8 cellular contexts compared by ENCODE assay signal in the genomic region with DNA sequence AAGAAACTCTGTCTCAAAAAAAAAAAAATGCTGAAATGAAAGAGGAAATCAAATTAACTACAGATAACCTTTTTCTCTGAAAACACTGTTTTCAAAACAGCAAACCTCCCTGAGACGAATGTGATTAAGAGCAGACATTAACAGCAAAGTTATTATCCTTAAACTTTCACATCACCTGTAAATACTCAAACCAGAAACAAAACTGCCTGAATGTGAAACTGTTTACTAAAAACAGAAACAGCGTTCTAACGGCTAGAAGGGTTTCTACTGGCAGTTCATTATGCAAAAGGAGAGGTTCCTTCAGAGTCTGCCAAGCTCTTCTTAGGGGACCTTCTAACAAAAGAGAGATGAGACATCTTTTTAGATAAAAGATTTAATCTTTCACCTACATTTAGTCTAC. TPM values are rescaled to one million over a fixed set of nuclear protein-coding genes. Genes with fewer than 3 reads are reported as not detected.
DNase-seq lines count a peak whose midpoint lies in the region; ATAC-seq and TF ChIP-seq lines count a peak whose summit lies in the region.

No MANE protein-coding gene starts in this region.

- H3K4me1 Mint-ChIP-seq in activated T-cell treated with anti-CD3 and anti-CD28 coated beads, Interleukin-2, amount 50 U/mL, for 4 hours (ENCODE audit: low read depth) = peaks cover 75% of the 10 kb centered on the region

- no peak overlapping the region for H2AFZ ChIP-seq in OCI-LY3 (ENCODE audit: low read depth, low read length)

- H3K4me1 ChIP-seq in OCI-LY3 (ENCODE audit: low read length) (peaks cover 26% of the 10 kb centered on the region), spleen (peaks cover 3 to 97% (median 69%) of the 10 kb centered on the region in 6 donors), Peyer's patch (peaks cover 0 to 10% (median 3%) of the 10 kb centered on the region in 4 donors)

- TF ChIP-seq POLR2A in spleen (IDR thresholded peaks at IDR 0.05) (no peak), Peyer's patch (IDR thresholded peaks at IDR 0.05) (no peak)

- H3K27ac ChIP-seq in OCI-LY3 (ENCODE audit: low read length) = peak overlapping the region; percentile 60
- H3K27ac ChIP-seq in spleen = peak overlapping the region in 6 of 8 donors; percentile 16 to 58 (median 53)
- H3K27ac ChIP-seq in Peyer's patch = no peak overlapping the region

- no peaks in the 10 kb centered on the region for H3K9me3 Mint-ChIP-seq in activated T-cell treated with anti-CD3 and anti-CD28 coated beads, Interleukin-2, amount 50 U/mL, for 4 hours

- peak overlapping the region; percentile 72 for H3K4me3 Mint-ChIP-seq in activated T-cell treated with anti-CD3 and anti-CD28 coated beads, Interleukin-2, amount 50 U/mL, for 4 hours

- DNase-seq in activated T-cell treated with anti-CD3 and anti-CD28 coated beads, Interleukin-2, amount 50 U/mL, for 4 hours = no peak
- no peak for DNase-seq in activated T-cell treated with anti-CD3 and anti-CD28 coated beads, Interleukin-2, amount 50 U/mL, for 1 hour
- no peak for DNase-seq in spleen
- no peak for DNase-seq in Peyer's patch
- no peak for DNase-seq in stimulated activated CD4-positive, alpha-beta T cell treated with anti-CD3 and anti-CD28 coated beads, Interleukin-2, amount 100 ng/mL, for 24 hours
- DNase-seq in NCI-H226 = no peak

- peak overlapping the region; percentile 24; the same call in 1 of the 2 replicates for H3K9ac ChIP-seq in OCI-LY3 (ENCODE audit: low read length)

- H3K36me3 ChIP-seq in OCI-LY3 (replicated peaks; ENCODE audit: low read depth, low read length) (peaks cover 2% of the 10 kb centered on the region), spleen (peaks cover 0 to 16% (median 0%) of the 10 kb centered on the region in 6 donors), Peyer's patch (no peaks in the 10 kb centered on the region)

- 23 to 34% (median 29%) methylated on average over 3 of the region's 3 CpGs for WGBS in spleen, 5 donors

- H3K27me3 ChIP-seq in OCI-LY3 (ENCODE audit: low read depth, low read length) (no peaks in the 10 kb centered on the region), spleen (replicated peaks in 1 of 7) (no peaks in the 10 kb centered on the region), Peyer's patch (no peaks in the 10 kb centered on the region)

- peaks cover 87% of the 10 kb centered on the region for H3K79me2 ChIP-seq in OCI-LY3 (ENCODE audit: low read length)

- peak overlapping the region; percentile 79 for H3K4me2 ChIP-seq in OCI-LY3 (ENCODE audit: low read length)

- H3K27me3 Mint-ChIP-seq in activated T-cell treated with anti-CD3 and anti-CD28 coated beads, Interleukin-2, amount 50 U/mL, for 4 hours (ENCODE audit: low read depth) = no peaks in the 10 kb centered on the region

- H3K9me3 ChIP-seq in OCI-LY3 (ENCODE audit: insufficient read depth, low read length) (no peaks in the 10 kb centered on the region), spleen (no peaks in the 10 kb centered on the region), Peyer's patch (no peaks in the 10 kb centered on the region)

- ATAC-seq in activated T-cell treated with anti-CD3 and anti-CD28 coated beads, Interleukin-2, amount 50 U/mL, for 4 hours = peak; percentile 91 to 93
- ATAC-seq in HG02798 (IDR thresholded peaks at IDR 0.05; ENCODE audit: poor library complexity, unreplicated experiment) = peak; percentile 97

- H3K4me3 ChIP-seq in OCI-LY3 (ENCODE audit: low read length) (peak overlapping the region; percentile 43), spleen (peak overlapping the region in 1 of 8 donors; percentile 28), Peyer's patch (no peak overlapping the region)

- intact Hi-C loops in spleen (cut with DNase I; ENCODE audit: low total_unique reads) = no loop called here

- peaks cover 3% of the 10 kb centered on the region for H3K36me3 Mint-ChIP-seq in activated T-cell treated with anti-CD3 and anti-CD28 coated beads, Interleukin-2, amount 50 U/mL, for 4 hours (ENCODE audit: insufficient read depth)

- H4K20me1 ChIP-seq in OCI-LY3 (ENCODE audit: insufficient read depth, low read length) = peaks cover 66% of the 10 kb centered on the region

- no peak for TF ChIP-seq CTCF in OCI-LY3 (IDR thresholded peaks at IDR 0.05; ENCODE audit: low read depth, low read length)
- no peak for TF ChIP-seq CTCF in spleen (IDR thresholded peaks at IDR 0.05 in 8 of 11, conservative IDR thresholded peaks at IDR 0.05 in 3 of 11)
- no peak for TF ChIP-seq CTCF in Peyer's patch (IDR thresholded peaks at IDR 0.05)

RNA-seq across cellular contexts. Expression of gene PNO1, which starts 45.9 kb away (rescaled TPM):
- 10 to 100 TPM; 65.8 to 73.7 (median 72.4) TPM for total RNA-seq in activated T-cell treated with anti-CD3 and anti-CD28 coated beads, Interleukin-2, amount 50 U/mL, for 4 hours
- total RNA-seq in spleen (10 to 100 TPM in 6 of 7 donors, 1 to 10 TPM in 1; 8.4 to 13.5 (median 10.9) TPM), Peyer's patch (10 to 100 TPM in 1 of 4 donors, 1 to 10 TPM in 3; 4.9 to 14.9 (median 5.7) TPM)
- 10 to 100 TPM in 1 of 3 donors, 1 to 10 TPM in 2; 5.4 to 11.2 (median 8.4) TPM for polyA plus RNA-seq in spleen

RNA-seq across cellular contexts. Expression of gene PPP3R1, which starts 48.7 kb away (rescaled TPM):
- 10 to 100 TPM; 73.5 to 84.0 (median 74.2) TPM for total RNA-seq in activated T-cell treated with anti-CD3 and anti-CD28 coated beads, Interleukin-2, amount 50 U/mL, for 4 hours
- total RNA-seq in spleen (10 to 100 TPM; 55.2 to 78.2 (median 69.8) TPM), Peyer's patch (10 to 100 TPM; 18.5 to 33.8 (median 25.4) TPM)
- polyA plus RNA-seq in spleen = 10 to 100 TPM; 13.7 to 26.2 (median 18.8) TPM

Comparison
In these comparisons a context has a peak if more than half of its experiments do, and no peak if none do; other contexts are left out.
1. H3K27ac ChIP-seq: peak in OCI-LY3 (single experiment) and spleen (6 of 8); none in Peyer's patch (0 of 4).
2. RNA of gene PNO1, which starts 45.9 kb away (total RNA-seq): 65.8 to 73.7 TPM in activated T-cell treated with anti-CD3 and anti-CD28 coated beads, Interleukin-2, amount 50 U/mL, for 4 hours; 8.4 to 13.5 TPM in spleen and 4.9 to 14.9 TPM in Peyer's patch; every median in the first group is over 4 times any median in the second.